Comparison of ENCODE assay signal across 1 cellular context in the genomic region with DNA sequence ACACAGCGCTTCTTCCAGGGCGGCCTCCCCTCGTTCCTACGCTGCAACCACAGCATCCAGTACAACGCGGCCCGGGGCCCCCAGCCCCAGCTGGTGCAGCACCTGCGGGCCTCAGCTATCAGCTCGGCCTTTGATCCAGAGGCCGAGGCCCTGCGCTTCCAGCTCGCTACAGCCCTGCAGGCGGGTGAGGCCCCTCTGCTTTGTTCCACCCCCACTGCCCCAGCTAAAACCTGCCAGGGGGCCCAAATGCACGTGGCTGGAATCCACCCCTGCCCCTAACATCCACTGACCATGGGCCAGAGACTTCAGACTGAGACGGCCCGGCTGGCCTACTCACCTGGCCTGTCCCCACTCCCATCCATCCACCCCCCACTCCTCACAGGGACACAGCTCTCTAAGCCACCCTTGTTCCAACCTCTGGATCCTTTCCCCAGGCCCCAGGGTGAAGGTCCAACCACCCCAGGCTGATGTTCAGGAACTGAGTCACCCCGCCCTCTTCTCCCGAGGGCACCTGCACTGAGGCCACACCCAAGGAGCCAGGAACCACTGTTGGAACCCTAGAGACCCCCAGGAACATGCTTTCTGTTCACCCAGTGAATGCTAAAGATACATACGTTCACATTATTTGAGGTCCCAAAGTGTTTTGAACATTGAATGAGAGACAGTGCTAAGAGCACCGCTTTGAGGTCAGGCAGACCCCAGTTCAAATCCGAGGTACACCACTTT.
TF ChIP-seq lines count a peak whose summit lies in the region.

No MANE protein-coding gene starts in this region.

TF ChIP-seq in HepG2, 621 proteins besides CTCF, POLR2A, EP300 and RAD21 (continued from another document):
- TF ChIP-seq, protein P1, sequence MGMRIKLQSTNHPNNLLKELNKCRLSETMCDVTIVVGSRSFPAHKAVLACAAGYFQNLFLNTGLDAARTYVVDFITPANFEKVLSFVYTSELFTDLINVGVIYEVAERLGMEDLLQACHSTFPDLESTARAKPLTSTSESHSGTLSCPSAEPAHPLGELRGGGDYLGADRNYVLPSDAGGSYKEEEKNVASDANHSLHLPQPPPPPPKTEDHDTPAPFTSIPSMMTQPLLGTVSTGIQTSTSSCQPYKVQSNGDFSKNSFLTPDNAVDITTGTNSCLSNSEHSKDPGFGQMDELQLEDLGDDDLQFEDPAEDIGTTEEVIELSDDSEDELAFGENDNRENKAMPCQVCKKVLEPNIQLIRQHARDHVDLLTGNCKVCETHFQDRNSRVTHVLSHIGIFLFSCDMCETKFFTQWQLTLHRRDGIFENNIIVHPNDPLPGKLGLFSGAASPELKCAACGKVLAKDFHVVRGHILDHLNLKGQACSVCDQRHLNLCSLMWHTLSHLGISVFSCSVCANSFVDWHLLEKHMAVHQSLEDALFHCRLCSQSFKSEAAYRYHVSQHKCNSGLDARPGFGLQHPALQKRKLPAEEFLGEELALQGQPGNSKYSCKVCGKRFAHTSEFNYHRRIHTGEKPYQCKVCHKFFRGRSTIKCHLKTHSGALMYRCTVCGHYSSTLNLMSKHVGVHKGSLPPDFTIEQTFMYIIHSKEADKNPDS (CRISPR knock-in tag; IDR thresholded peaks at IDR 0.05) = no peak
- TF ChIP-seq, protein P2, sequence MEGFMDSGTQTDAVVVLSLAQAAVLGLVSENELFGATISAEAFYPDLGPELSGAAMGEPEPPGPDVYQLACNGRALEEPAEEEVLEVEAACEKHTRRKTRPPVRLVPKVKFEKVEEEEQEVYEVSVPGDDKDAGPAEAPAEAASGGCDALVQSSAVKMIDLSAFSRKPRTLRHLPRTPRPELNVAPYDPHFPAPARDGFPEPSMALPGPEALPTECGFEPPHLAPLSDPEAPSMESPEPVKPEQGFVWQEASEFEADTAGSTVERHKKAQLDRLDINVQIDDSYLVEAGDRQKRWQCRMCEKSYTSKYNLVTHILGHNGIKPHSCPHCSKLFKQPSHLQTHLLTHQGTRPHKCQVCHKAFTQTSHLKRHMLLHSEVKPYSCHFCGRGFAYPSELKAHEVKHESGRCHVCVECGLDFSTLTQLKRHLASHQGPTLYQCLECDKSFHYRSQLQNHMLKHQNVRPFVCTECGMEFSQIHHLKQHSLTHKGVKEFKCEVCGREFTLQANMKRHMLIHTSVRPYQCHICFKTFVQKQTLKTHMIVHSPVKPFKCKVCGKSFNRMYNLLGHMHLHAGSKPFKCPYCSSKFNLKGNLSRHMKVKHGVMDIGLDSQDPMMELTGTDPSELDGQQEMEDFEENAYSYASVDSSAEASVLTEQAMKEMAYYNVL (CRISPR knock-in tag; IDR thresholded peaks at IDR 0.05; ENCODE audit: borderline replicate concordance) = peak; percentile 60; the same call in 1 of the 2 replicates
- no peak for TF ChIP-seq PAF1 (CRISPR knock-in tag; IDR thresholded peaks at IDR 0.05)
- no peak for TF ChIP-seq ZNF556 (CRISPR knock-in tag; IDR thresholded peaks at IDR 0.05; ENCODE audit: borderline replicate concordance)
- TF ChIP-seq ZBTB38 (CRISPR knock-in tag; IDR thresholded peaks at IDR 0.05) = no peak
- no peak for TF ChIP-seq PAWR (CRISPR knock-in tag; IDR thresholded peaks at IDR 0.05; ENCODE audit: borderline replicate concordance)
- TF ChIP-seq ZNF451 (CRISPR knock-in tag; IDR thresholded peaks at IDR 0.05) = 0 out of 2 replicates have a peak, but pooled peaks have one; percentile 22
- TF ChIP-seq KLF9 (CRISPR knock-in tag; IDR thresholded peaks at IDR 0.05; ENCODE audit: low read depth) = no peak
- TF ChIP-seq SCMH1 (CRISPR knock-in tag; IDR thresholded peaks at IDR 0.05; ENCODE audit: borderline replicate concordance) = no peak
- TF ChIP-seq JUNB (CRISPR knock-in tag; IDR thresholded peaks at IDR 0.05; ENCODE audit: borderline replicate concordance) = no peak
- peak; percentile 81 for TF ChIP-seq ZFX (CRISPR knock-in tag; IDR thresholded peaks at IDR 0.05; ENCODE audit: low read depth)
- TF ChIP-seq, protein P3, sequence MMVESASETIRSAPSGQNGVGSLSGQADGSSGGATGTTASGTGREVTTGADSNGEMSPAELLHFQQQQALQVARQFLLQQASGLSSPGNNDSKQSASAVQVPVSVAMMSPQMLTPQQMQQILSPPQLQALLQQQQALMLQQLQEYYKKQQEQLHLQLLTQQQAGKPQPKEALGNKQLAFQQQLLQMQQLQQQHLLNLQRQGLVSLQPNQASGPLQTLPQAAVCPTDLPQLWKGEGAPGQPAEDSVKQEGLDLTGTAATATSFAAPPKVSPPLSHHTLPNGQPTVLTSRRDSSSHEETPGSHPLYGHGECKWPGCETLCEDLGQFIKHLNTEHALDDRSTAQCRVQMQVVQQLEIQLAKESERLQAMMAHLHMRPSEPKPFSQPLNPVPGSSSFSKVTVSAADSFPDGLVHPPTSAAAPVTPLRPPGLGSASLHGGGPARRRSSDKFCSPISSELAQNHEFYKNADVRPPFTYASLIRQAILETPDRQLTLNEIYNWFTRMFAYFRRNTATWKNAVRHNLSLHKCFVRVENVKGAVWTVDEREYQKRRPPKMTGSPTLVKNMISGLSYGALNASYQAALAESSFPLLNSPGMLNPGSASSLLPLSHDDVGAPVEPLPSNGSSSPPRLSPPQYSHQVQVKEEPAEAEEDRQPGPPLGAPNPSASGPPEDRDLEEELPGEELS (CRISPR knock-in tag; IDR thresholded peaks at IDR 0.05) = no peak
- peak; percentile 39 for TF ChIP-seq XRCC5 (optimal IDR thresholded peaks at IDR 0.05; ENCODE audit: low read length)
- peak; percentile 67; the same call in 1 of the 2 replicates for TF ChIP-seq MTA1 (CRISPR knock-in tag; IDR thresholded peaks at IDR 0.05; ENCODE audit: borderline replicate concordance)
- TF ChIP-seq, protein P4, sequence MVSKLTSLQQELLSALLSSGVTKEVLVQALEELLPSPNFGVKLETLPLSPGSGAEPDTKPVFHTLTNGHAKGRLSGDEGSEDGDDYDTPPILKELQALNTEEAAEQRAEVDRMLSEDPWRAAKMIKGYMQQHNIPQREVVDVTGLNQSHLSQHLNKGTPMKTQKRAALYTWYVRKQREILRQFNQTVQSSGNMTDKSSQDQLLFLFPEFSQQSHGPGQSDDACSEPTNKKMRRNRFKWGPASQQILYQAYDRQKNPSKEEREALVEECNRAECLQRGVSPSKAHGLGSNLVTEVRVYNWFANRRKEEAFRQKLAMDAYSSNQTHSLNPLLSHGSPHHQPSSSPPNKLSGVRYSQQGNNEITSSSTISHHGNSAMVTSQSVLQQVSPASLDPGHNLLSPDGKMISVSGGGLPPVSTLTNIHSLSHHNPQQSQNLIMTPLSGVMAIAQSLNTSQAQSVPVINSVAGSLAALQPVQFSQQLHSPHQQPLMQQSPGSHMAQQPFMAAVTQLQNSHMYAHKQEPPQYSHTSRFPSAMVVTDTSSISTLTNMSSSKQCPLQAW (CRISPR knock-in tag; IDR thresholded peaks at IDR 0.05) = peak; percentile 23; the same call in 1 of the 2 replicates
- no peak for TF ChIP-seq FLYWCH1 (CRISPR knock-in tag; IDR thresholded peaks at IDR 0.05)
- no peak for TF ChIP-seq EZH2 (conservative IDR thresholded peaks at IDR 0.05; ENCODE audit: low read depth, low read length)
- TF ChIP-seq RXRB (CRISPR knock-in tag; IDR thresholded peaks at IDR 0.05; ENCODE audit: borderline replicate concordance) = no peak
- peak; percentile 53; the same call in 1 of the 2 replicates for TF ChIP-seq KDM5B (CRISPR knock-in tag; IDR thresholded peaks at IDR 0.05; ENCODE audit: borderline replicate concordance)
- no peak for TF ChIP-seq ZFP41 (CRISPR knock-in tag; IDR thresholded peaks at IDR 0.05; ENCODE audit: borderline replicate concordance)
- no peak for TF ChIP-seq HDAC6 (IDR thresholded peaks at IDR 0.05; ENCODE audit: low read depth, low read length)
- peak; percentile 44 for TF ChIP-seq ZEB1 (IDR thresholded peaks at IDR 0.05; ENCODE audit: insufficient replicate concordance, low read depth)
- TF ChIP-seq ZNF792 (CRISPR knock-in tag; IDR thresholded peaks at IDR 0.05) = no peak
- TF ChIP-seq, protein P5, sequence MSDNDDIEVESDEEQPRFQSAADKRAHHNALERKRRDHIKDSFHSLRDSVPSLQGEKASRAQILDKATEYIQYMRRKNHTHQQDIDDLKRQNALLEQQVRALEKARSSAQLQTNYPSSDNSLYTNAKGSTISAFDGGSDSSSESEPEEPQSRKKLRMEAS (IDR thresholded peaks at IDR 0.05) = peak; percentile 64; the same call in 1 of the 2 replicates
- 0 out of 2 replicates have a peak, but pooled peaks have one; percentile 51 for TF ChIP-seq HNRNPL (IDR thresholded peaks at IDR 0.05; ENCODE audit: low read depth, low read length)
- peak; percentile 31 for TF ChIP-seq HNRNPLL (IDR thresholded peaks at IDR 0.05; ENCODE audit: low read depth, low read length, poor library complexity, severe bottlenecking)
- TF ChIP-seq ZNF432 (CRISPR knock-in tag; IDR thresholded peaks at IDR 0.05; ENCODE audit: borderline replicate concordance) = no peak
- 0 out of 2 replicates have a peak, but pooled peaks have one; percentile 48 for TF ChIP-seq PHF21A (CRISPR knock-in tag; IDR thresholded peaks at IDR 0.05)
- TF ChIP-seq KDM2A (CRISPR knock-in tag; IDR thresholded peaks at IDR 0.05; ENCODE audit: borderline replicate concordance, low read depth) = no peak
- TF ChIP-seq, protein P6, sequence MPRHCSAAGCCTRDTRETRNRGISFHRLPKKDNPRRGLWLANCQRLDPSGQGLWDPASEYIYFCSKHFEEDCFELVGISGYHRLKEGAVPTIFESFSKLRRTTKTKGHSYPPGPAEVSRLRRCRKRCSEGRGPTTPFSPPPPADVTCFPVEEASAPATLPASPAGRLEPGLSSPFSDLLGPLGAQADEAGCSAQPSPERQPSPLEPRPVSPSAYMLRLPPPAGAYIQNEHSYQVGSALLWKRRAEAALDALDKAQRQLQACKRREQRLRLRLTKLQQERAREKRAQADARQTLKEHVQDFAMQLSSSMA (CRISPR knock-in tag; IDR thresholded peaks at IDR 0.05) = no peak
- TF ChIP-seq, protein P7, sequence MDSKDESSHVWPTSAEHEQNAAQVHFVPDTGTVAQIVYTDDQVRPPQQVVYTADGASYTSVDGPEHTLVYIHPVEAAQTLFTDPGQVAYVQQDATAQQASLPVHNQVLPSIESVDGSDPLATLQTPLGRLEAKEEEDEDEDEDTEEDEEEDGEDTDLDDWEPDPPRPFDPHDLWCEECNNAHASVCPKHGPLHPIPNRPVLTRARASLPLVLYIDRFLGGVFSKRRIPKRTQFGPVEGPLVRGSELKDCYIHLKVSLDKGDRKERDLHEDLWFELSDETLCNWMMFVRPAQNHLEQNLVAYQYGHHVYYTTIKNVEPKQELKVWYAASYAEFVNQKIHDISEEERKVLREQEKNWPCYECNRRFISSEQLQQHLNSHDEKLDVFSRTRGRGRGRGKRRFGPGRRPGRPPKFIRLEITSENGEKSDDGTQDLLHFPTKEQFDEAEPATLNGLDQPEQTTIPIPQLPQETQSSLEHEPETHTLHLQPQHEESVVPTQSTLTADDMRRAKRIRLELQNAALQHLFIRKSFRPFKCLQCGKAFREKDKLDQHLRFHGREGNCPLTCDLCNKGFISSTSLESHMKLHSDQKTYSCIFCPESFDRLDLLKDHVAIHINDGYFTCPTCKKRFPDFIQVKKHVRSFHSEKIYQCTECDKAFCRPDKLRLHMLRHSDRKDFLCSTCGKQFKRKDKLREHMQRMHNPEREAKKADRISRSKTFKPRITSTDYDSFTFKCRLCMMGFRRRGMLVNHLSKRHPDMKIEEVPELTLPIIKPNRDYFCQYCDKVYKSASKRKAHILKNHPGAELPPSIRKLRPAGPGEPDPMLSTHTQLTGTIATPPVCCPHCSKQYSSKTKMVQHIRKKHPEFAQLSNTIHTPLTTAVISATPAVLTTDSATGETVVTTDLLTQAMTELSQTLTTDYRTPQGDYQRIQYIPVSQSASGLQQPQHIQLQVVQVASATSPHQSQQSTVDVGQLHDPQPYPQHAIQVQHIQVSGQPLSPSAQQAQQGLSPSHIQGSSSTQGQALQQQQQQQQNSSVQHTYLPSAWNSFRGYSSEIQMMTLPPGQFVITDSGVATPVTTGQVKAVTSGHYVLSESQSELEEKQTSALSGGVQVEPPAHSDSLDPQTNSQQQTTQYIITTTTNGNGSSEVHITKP (CRISPR knock-in tag; IDR thresholded peaks at IDR 0.05; ENCODE audit: low read depth) = no peak
- TF ChIP-seq ZNF570 (CRISPR knock-in tag; IDR thresholded peaks at IDR 0.05; ENCODE audit: borderline replicate concordance) = no peak
- TF ChIP-seq, protein P8, sequence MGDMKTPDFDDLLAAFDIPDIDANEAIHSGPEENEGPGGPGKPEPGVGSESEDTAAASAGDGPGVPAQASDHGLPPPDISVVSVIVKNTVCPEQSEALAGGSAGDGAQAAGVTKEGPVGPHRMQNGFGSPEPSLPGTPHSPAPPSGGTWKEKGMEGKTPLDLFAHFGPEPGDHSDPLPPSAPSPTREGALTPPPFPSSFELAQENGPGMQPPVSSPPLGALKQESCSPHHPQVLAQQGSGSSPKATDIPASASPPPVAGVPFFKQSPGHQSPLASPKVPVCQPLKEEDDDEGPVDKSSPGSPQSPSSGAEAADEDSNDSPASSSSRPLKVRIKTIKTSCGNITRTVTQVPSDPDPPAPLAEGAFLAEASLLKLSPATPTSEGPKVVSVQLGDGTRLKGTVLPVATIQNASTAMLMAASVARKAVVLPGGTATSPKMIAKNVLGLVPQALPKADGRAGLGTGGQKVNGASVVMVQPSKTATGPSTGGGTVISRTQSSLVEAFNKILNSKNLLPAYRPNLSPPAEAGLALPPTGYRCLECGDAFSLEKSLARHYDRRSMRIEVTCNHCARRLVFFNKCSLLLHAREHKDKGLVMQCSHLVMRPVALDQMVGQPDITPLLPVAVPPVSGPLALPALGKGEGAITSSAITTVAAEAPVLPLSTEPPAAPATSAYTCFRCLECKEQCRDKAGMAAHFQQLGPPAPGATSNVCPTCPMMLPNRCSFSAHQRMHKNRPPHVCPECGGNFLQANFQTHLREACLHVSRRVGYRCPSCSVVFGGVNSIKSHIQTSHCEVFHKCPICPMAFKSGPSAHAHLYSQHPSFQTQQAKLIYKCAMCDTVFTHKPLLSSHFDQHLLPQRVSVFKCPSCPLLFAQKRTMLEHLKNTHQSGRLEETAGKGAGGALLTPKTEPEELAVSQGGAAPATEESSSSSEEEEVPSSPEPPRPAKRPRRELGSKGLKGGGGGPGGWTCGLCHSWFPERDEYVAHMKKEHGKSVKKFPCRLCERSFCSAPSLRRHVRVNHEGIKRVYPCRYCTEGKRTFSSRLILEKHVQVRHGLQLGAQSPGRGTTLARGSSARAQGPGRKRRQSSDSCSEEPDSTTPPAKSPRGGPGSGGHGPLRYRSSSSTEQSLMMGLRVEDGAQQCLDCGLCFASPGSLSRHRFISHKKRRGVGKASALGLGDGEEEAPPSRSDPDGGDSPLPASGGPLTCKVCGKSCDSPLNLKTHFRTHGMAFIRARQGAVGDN (CRISPR knock-in tag; IDR thresholded peaks at IDR 0.05) = peak; percentile 76
